Comparison of ENCODE assay signal across 7 cellular contexts in genomic region chr18:49783631-49784030, GRCh38. TPM values are rescaled to one million over a fixed set of nuclear protein-coding genes. Genes with fewer than 3 reads are reported as not detected.
A peak's percentile ranks its signal among the peaks of the same experiment; 100 is the strongest.
DNase-seq lines count a peak whose midpoint lies in the region; ATAC-seq, FAIRE-seq and TF ChIP-seq lines count a peak whose summit lies in the region.
"Not testable (repeated sequence)": the region's sequence is repeated elsewhere in the genome, so short reads cannot be mapped to it uniquely, and the experiment has no call there.

No MANE protein-coding gene starts in this region.

- not testable (repeated sequence) for H3K4me2 ChIP-seq in astrocyte (ENCODE audit: low read length); mesenchymal stem cell (ENCODE audit: low read length, poor library complexity, severe bottlenecking)

- not testable (repeated sequence) for H2BK5ac ChIP-seq in mesenchymal stem cell (ENCODE audit: low read depth, low read length, poor library complexity, severe bottlenecking)

- 100% methylated on average over 3 of the region's 3 CpGs for WGBS in mesenchymal stem cell

- H3K79me1 ChIP-seq in mesenchymal stem cell (replicated peaks; ENCODE audit: low read length, poor library complexity, severe bottlenecking): not testable (repeated sequence)

- intact Hi-C loops in Right ventricle myocardium superior (cut with DNase I): not testable (repeated sequence)
- intact Hi-C loops in left ventricle myocardium superior (cut with micrococcal nuclease): loop anchor here (10.0 kb wide), 1 partner anchor 229 kb away; no protein-coding TSS in a partner anchor

- not testable (repeated sequence) for H3K4me3 ChIP-seq in CD8-positive, alpha-beta memory T cell (ENCODE audit: low read length); astrocyte (ENCODE audit: insufficient read depth, low read depth, low read length); mesenchymal stem cell (ENCODE audit: insufficient read depth in 1 of 2, low read depth in 1 of 2, low read length in 2 of 2); skeletal muscle tissue (ENCODE audit: low read length in 3 of 3)

- H3K79me2 ChIP-seq in astrocyte (ENCODE audit: insufficient read depth, low read length): not testable (repeated sequence)

- DNase-seq in CD8-positive, alpha-beta memory T cell; T-helper 17 cell; astrocyte (ENCODE audit: low read depth); Right ventricle myocardium superior; left ventricle myocardium superior; mesenchymal stem cell: not testable (repeated sequence)

- not testable (repeated sequence) for H4K91ac ChIP-seq in mesenchymal stem cell (ENCODE audit: low read length)

- not testable (repeated sequence) for H3K14ac ChIP-seq in mesenchymal stem cell (ENCODE audit: low read length in 2 of 2)

- H3K4ac ChIP-seq in mesenchymal stem cell (ENCODE audit: low read depth in 1 of 2, low read length in 2 of 2): not testable (repeated sequence)

- not testable (repeated sequence) for H2BK120ac ChIP-seq in mesenchymal stem cell (ENCODE audit: low read depth, low read length)

- H3K27ac ChIP-seq in CD8-positive, alpha-beta memory T cell (ENCODE audit: low read depth, low read length); astrocyte (ENCODE audit: low read depth, low read length); mesenchymal stem cell (ENCODE audit: low read length, poor library complexity, severe bottlenecking): not testable (repeated sequence)
- H3K27ac ChIP-seq in skeletal muscle tissue (ENCODE audit: low read depth, low read length): peak overlapping the region; percentile 33

- not testable (repeated sequence) for H2BK12ac ChIP-seq in mesenchymal stem cell (ENCODE audit: low read length in 2 of 2)

- POLR2A ChIA-PET in CD8-positive, alpha-beta memory T cell (lab: Charles Lee): interaction anchor here (1.5 kb wide), 1 partner anchor 31 kb away, joined by 3 read pairs; no protein-coding TSS in a partner anchor

- peaks cover 11% of the 10 kb centered on the region for H3K36me3 ChIP-seq in CD8-positive, alpha-beta memory T cell (ENCODE audit: insufficient read depth, low read length)
- H3K36me3 ChIP-seq in astrocyte (ENCODE audit: insufficient read depth, low read length) (peaks cover 12% of the 10 kb centered on the region), mesenchymal stem cell (ENCODE audit: control insufficient read depth in 1 of 2, insufficient read depth in 2 of 2, low read depth in 1 of 2, low read length in 2 of 2) (peaks cover 5 to 73% of the 10 kb centered on the region in 2 experiments), skeletal muscle tissue (ENCODE audit: control insufficient read depth in 3 of 3, insufficient read depth in 3 of 3, low read length in 3 of 3) (peaks cover 11 to 32% (median 27%) of the 10 kb centered on the region in 3 donors)

- H3K9me3 ChIP-seq in CD8-positive, alpha-beta memory T cell (ENCODE audit: low read length); T-helper 17 cell (ENCODE audit: control insufficient read depth, low read length, poor library complexity, severe bottlenecking); astrocyte (ENCODE audit: insufficient read depth, low read depth, low read length); mesenchymal stem cell (ENCODE audit: control insufficient read depth, low read length); skeletal muscle tissue (ENCODE audit: control insufficient read depth in 3 of 3, low read length in 3 of 3): not testable (repeated sequence)

- H3K9ac ChIP-seq in astrocyte (ENCODE audit: low read length); skeletal muscle tissue (ENCODE audit: low read depth in 1 of 3, low read length in 3 of 3): not testable (repeated sequence)
- H3K9ac ChIP-seq in mesenchymal stem cell (ENCODE audit: low read length): peak overlapping the region; percentile 50

- peak overlapping the region in 7 of 8 donors; percentile 2 to 81 (median 41) for H3K27ac Mint-ChIP-seq in CD8-positive, alpha-beta memory T cell
- H3K27ac Mint-ChIP-seq in T-helper 17 cell (peak overlapping the region; percentile 24), astrocyte (ENCODE audit: unreplicated experiment) (peak overlapping the region; percentile 44)

- not testable (repeated sequence) for H4K8ac ChIP-seq in mesenchymal stem cell (ENCODE audit: low read length)

- CTCF ChIA-PET in CD8-positive, alpha-beta memory T cell (lab: Charles Lee): interaction anchor here (1.1 to 1.3 kb wide), 2 partner anchors 74 to 86 kb away, joined by 3 to 4 read pairs; no protein-coding TSS in a partner anchor

- H3K4me1 Mint-ChIP-seq in CD8-positive, alpha-beta memory T cell: peaks cover 48 to 57% (median 52%) of the 10 kb centered on the region in 3 donors
- H3K4me1 Mint-ChIP-seq in T-helper 17 cell: peaks cover 24% of the 10 kb centered on the region
- peaks cover 18% of the 10 kb centered on the region for H3K4me1 Mint-ChIP-seq in astrocyte (ENCODE audit: low read depth, unreplicated experiment)

- peaks cover 27 to 54% (median 29%) of the 10 kb centered on the region in 3 donors for H3K36me3 Mint-ChIP-seq in CD8-positive, alpha-beta memory T cell
- H3K36me3 Mint-ChIP-seq in T-helper 17 cell (ENCODE audit: low read depth): peaks cover 16% of the 10 kb centered on the region
- peaks cover 28% of the 10 kb centered on the region for H3K36me3 Mint-ChIP-seq in astrocyte (ENCODE audit: low read depth, unreplicated experiment)

- H2AFZ ChIP-seq in astrocyte (ENCODE audit: low read depth, low read length); mesenchymal stem cell (ENCODE audit: low read depth, low read length): not testable (repeated sequence)

- H2BK15ac ChIP-seq in mesenchymal stem cell (ENCODE audit: low read depth, poor library complexity, severe bottlenecking): not testable (repeated sequence)

- H3K18ac ChIP-seq in mesenchymal stem cell (ENCODE audit: low read depth in 1 of 2, low read length in 2 of 2): not testable (repeated sequence)

- ATAC-seq in T-helper 17 cell: not testable (repeated sequence)
- peak; percentile 87 for ATAC-seq in Right ventricle myocardium superior (ENCODE audit: poor library complexity)
- ATAC-seq in left ventricle myocardium superior: peak; percentile 95

- peaks cover 44% of the 10 kb centered on the region for H3K4me1 ChIP-seq in CD8-positive, alpha-beta memory T cell (ENCODE audit: insufficient read depth, low read length)
- not testable (repeated sequence) for H3K4me1 ChIP-seq in astrocyte (ENCODE audit: insufficient read depth, low read length); mesenchymal stem cell (ENCODE audit: control insufficient read depth, insufficient read depth, low read depth, low read length); skeletal muscle tissue (ENCODE audit: control insufficient read depth in 3 of 3, insufficient read depth in 3 of 3, low read length in 3 of 3)

- H3K27me3 Mint-ChIP-seq in CD8-positive, alpha-beta memory T cell; T-helper 17 cell; astrocyte (ENCODE audit: low read depth, unreplicated experiment): not testable (repeated sequence)

- H3K4me3 Mint-ChIP-seq in CD8-positive, alpha-beta memory T cell: peak overlapping the region in 2 of 7 donors; percentile 17 to 33
- not testable (repeated sequence) for H3K4me3 Mint-ChIP-seq in T-helper 17 cell; astrocyte (ENCODE audit: unreplicated experiment)

- H3K9me3 Mint-ChIP-seq in CD8-positive, alpha-beta memory T cell: not testable (repeated sequence)
- H3K9me3 Mint-ChIP-seq in astrocyte (ENCODE audit: unreplicated experiment): peaks cover 11% of the 10 kb centered on the region

- H3K23ac ChIP-seq in mesenchymal stem cell (ENCODE audit: low read length in 2 of 2): not testable (repeated sequence)

- not testable (repeated sequence) for TF ChIP-seq CTCF in astrocyte (IDR thresholded peaks at IDR 0.05; ENCODE audit: insufficient read depth, low read depth, low read length)

- H4K20me1 ChIP-seq in astrocyte (ENCODE audit: insufficient read depth, low read length): not testable (repeated sequence)

- not testable (repeated sequence) for H3K27me3 ChIP-seq in CD8-positive, alpha-beta memory T cell (ENCODE audit: insufficient read depth, low read length, poor library complexity, severe bottlenecking); astrocyte (ENCODE audit: insufficient read depth, low read length); mesenchymal stem cell (ENCODE audit: control insufficient read depth in 1 of 2, insufficient read depth in 1 of 2, low read length in 2 of 2); skeletal muscle tissue (ENCODE audit: control insufficient read depth in 3 of 3, insufficient read depth in 3 of 3, low read length in 3 of 3)

- not testable (repeated sequence) for H2AK5ac ChIP-seq in mesenchymal stem cell (ENCODE audit: low read length, severe bottlenecking)

- not testable (repeated sequence) for FAIRE-seq in astrocyte (lab: Jason Lieb, UNC)

RNA-seq across cellular contexts. Expression of gene ACAA2, which starts 29.7 kb away (rescaled TPM):
- 10 to 100 TPM; 72.2 to 72.4 TPM for total RNA-seq in CD8-positive, alpha-beta memory T cell
- 100 TPM for polyA plus RNA-seq in CD8-positive, alpha-beta memory T cell
- 10 to 100 TPM; 19.8 to 21.4 TPM for total RNA-seq in T-helper 17 cell
- total RNA-seq in astrocyte: 66.4 and 75.8 TPM in 2 replicates
- 443 TPM for total RNA-seq in Right ventricle myocardium superior
- total RNA-seq in left ventricle myocardium superior: 397 TPM
- 34.3 TPM for polyA plus RNA-seq in mesenchymal stem cell (2013, experiment 1 of 2)
- polyA plus RNA-seq in mesenchymal stem cell (2013, experiment 2 of 2): 35.9 TPM
- total RNA-seq in skeletal muscle tissue: 77.2 TPM
